8 cellular contexts compared by ENCODE assay signal in the genomic region with DNA sequence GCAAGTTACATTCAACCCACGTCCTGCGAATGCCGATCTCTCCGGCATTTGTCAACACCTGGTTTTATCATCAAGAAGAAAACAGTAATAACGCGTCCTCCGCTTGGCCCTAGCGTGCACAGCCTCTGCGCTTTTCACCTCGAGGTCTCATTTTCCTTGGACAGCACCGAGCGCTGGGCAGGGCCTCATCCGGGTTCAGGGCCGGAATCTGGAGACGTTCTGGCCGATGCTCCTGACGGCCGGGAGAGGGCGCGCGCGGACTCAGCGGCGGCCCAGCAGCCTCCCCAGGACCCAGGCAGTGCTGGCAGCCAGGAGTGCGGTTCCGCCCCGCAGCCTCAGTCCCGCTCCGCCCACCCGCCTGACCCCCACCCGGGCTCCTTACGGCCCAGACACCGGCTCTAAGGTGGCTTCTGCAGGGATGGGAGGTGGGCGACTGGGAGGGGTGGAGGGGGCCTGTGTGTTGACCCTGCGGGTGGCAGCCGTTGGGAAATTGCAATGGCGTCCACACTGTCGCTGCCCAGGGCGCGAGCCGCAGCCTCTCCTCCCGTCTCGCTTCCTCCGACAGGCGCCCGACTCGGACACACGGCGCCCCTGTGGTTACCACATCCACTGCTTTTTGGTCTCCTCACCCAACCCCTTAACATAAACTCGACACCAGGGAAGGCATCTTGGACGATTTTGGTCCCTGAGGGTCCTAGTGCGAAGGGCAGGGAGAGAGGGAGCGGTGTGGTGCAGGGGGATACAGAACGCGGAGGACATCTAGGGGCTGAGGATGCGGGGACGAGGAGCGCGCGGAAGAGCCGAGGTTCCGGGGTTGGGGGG. TPM values are rescaled to one million over a fixed set of nuclear protein-coding genes. Genes with fewer than 3 reads are reported as not detected.
A peak's percentile ranks its signal among the peaks of the same experiment; 100 is the strongest.
DNase-seq lines count a peak whose midpoint lies in the region; ATAC-seq, FAIRE-seq and TF ChIP-seq lines count a peak whose summit lies in the region.

No MANE protein-coding gene starts in this region.

- CTCF ChIA-PET in A549 (lab: Yijun Ruan, JAX) = interaction anchor here (0.8 to 2.0 kb wide), 6 partner anchors 15 to 65 kb away, joined by 3 to 8 read pairs (median 4); a partner anchor contains a TSS
- CTCF ChIA-PET in activated CD4-positive, alpha-beta T cell treated with anti-CD3 and anti-CD28 coated beads, Interleukin-2, amount 10 ng/mL, durations not matched to agents 7 days and 5 days (lab: Charles Lee) = interaction anchor here (1.1 to 1.5 kb wide), 2 partner anchors 20 to 23 kb away, joined by 3 to 6 read pairs; no protein-coding TSS in a partner anchor

- ATAC-seq in A549 (peak; percentile 73 to 77), GM18511 (IDR thresholded peaks at IDR 0.05; ENCODE audit: unreplicated experiment) (peak; percentile 54), HG03159 (IDR thresholded peaks at IDR 0.05; ENCODE audit: unreplicated experiment) (peak; percentile 42), left lung (peak; percentile 74)

- FAIRE-seq in A549 (lab: Jason Lieb, UNC) = no peak

- 2% methylated on average over 53 of the region's 62 CpGs for WGBS in A549 (ENCODE audit: missing lambda C conversion rate)

- H3K27me3 ChIP-seq in left lung = no peaks in the 10 kb centered on the region

- peak; percentile 33 to 50; a peak in 4 of 5 replicates for TF ChIP-seq RAD21 in A549 (conservative IDR thresholded peaks at IDR 0.05 in 1 of 2, IDR thresholded peaks at IDR 0.05 in 1 of 2)

- H3K4me2 ChIP-seq in A549 = peak overlapping the region; percentile 91

- no peaks in the 10 kb centered on the region for H3K36me3 Mint-ChIP-seq in activated CD4-positive, alpha-beta T cell treated with anti-CD3 and anti-CD28 coated beads, Interleukin-2, amount 10 ng/mL, durations not matched to agents 7 days and 5 days (ENCODE audit: low read depth)

- H3K4me1 Mint-ChIP-seq in activated CD4-positive, alpha-beta T cell treated with anti-CD3 and anti-CD28 coated beads, Interleukin-2, amount 10 ng/mL, durations not matched to agents 7 days and 5 days = peaks cover 20% of the 10 kb centered on the region

- H3K4me3 Mint-ChIP-seq in activated CD4-positive, alpha-beta T cell treated with anti-CD3 and anti-CD28 coated beads, Interleukin-2, amount 10 ng/mL, durations not matched to agents 7 days and 5 days = peak overlapping the region; percentile 84

- DNase-seq in A549 (ENCODE audit: low read depth in 1 of 2, low spot score in 1 of 2) = peak; percentile 92 to 93
- DNase-seq in NCI-H510A treated with DMSO at 0.1 percent for 48 hours (lab: John Stamatoyannopoulos, UW) = peak; percentile 80
- DNase-seq in activated CD4-positive, alpha-beta T cell treated with anti-CD3 and anti-CD28 coated beads, Interleukin-2, amount 10 ng/mL, durations not matched to agents 7 days and 5 days = peak; percentile 79
- peak; percentile 91 for DNase-seq in coronary artery (ENCODE audit: low spot score)
- DNase-seq in left lung = peak; percentile 88 to 97
- DNase-seq in stimulated activated CD4-positive, alpha-beta T cell treated with anti-CD3 and anti-CD28 coated beads, Interleukin-2, amount 100 ng/mL, for 4 hours (ENCODE audit: low read depth) = peak; percentile 57

- peak; percentile 36 for TF ChIP-seq POLR2A in A549 (IDR thresholded peaks at IDR 0.05; ENCODE audit: low read length)

- POLR2A ChIA-PET in A549 (lab: Yijun Ruan, JAX) = no interaction called here
- POLR2A ChIA-PET in activated CD4-positive, alpha-beta T cell treated with anti-CD3 and anti-CD28 coated beads, Interleukin-2, amount 10 ng/mL, durations not matched to agents 7 days and 5 days (lab: Charles Lee) = no interaction called here

- no peaks in the 10 kb centered on the region for H3K9me3 ChIP-seq in A549
- no peaks in the 10 kb centered on the region for H3K9me3 ChIP-seq in left lung

- TF ChIP-seq CTCF in A549 (IDR thresholded peaks at IDR 0.05) = peak; percentile 80
- peak; percentile 95 for TF ChIP-seq CTCF in coronary artery (IDR thresholded peaks at IDR 0.05)
- peak; percentile 88 to 96 for TF ChIP-seq CTCF in left lung (IDR thresholded peaks at IDR 0.05)

- intact Hi-C loops in left lung (cut with DNase I) = no loop called here

- H3K4me3 ChIP-seq in A549 = peak overlapping the region; percentile 80
- peak overlapping the region; percentile 74 for H3K4me3 ChIP-seq in coronary artery
- peak overlapping the region; percentile 71 to 73 for H3K4me3 ChIP-seq in left lung

- H3K27me3 Mint-ChIP-seq in activated CD4-positive, alpha-beta T cell treated with anti-CD3 and anti-CD28 coated beads, Interleukin-2, amount 10 ng/mL, durations not matched to agents 7 days and 5 days = no peaks in the 10 kb centered on the region

- H3K27ac Mint-ChIP-seq in activated CD4-positive, alpha-beta T cell treated with anti-CD3 and anti-CD28 coated beads, Interleukin-2, amount 10 ng/mL, durations not matched to agents 7 days and 5 days = peak overlapping the region; percentile 83

- no peaks in the 10 kb centered on the region for H3K9me3 Mint-ChIP-seq in activated CD4-positive, alpha-beta T cell treated with anti-CD3 and anti-CD28 coated beads, Interleukin-2, amount 10 ng/mL, durations not matched to agents 7 days and 5 days

- H3K36me3 ChIP-seq in left lung = peaks cover 0 to 8% of the 10 kb centered on the region in 2 donors

- H3K4me1 ChIP-seq in A549 = peaks cover 15% of the 10 kb centered on the region
- peaks cover 5 to 19% of the 10 kb centered on the region in 2 donors for H3K4me1 ChIP-seq in left lung

- no peak for TF ChIP-seq EP300 in A549 (IDR thresholded peaks at IDR 0.05)

- peak overlapping the region; percentile 93 to 98 for H3K27ac ChIP-seq in A549
- peak overlapping the region; percentile 53 to 90 for H3K27ac ChIP-seq in coronary artery
- peak overlapping the region; percentile 89 to 94 for H3K27ac ChIP-seq in left lung

TF ChIP-seq in A549, 52 proteins besides CTCF, POLR2A, EP300 and RAD21 (continues in another document):
- TF ChIP-seq SREBF2 (IDR thresholded peaks at IDR 0.05) (no peak), HDAC2 (IDR thresholded peaks at IDR 0.05) (no peak), EHF (CRISPR knock-in tag; IDR thresholded peaks at IDR 0.05) (no peak), FOXS1 (CRISPR knock-in tag; IDR thresholded peaks at IDR 0.05) (no peak), SMC3 (IDR thresholded peaks at IDR 0.05) (peak; percentile 60), PHF8 (IDR thresholded peaks at IDR 0.05; ENCODE audit: borderline replicate concordance, low read depth) (no peak; the same call in 1 of the 2 replicates), JUN (IDR thresholded peaks at IDR 0.05) (peak in 1 of 2 experiments; percentile 73; a peak in 3 of 5 replicates), MAFK (IDR thresholded peaks at IDR 0.05; ENCODE audit: partially characterized antibody) (no peak), NFE2L2 (conservative IDR thresholded peaks at IDR 0.05; ENCODE audit: low read length) (no peak)
- TF ChIP-seq, protein P1, sequence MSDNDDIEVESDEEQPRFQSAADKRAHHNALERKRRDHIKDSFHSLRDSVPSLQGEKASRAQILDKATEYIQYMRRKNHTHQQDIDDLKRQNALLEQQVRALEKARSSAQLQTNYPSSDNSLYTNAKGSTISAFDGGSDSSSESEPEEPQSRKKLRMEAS (IDR thresholded peaks at IDR 0.05) = peak; percentile 77

RNA-seq across cellular contexts. Expression of a gene that starts 7.4 kb away (rescaled TPM):
- 9.3 and 10.6 TPM in 2 replicates for polyA plus RNA-seq in A549 (2011; rRNA removed)
- polyA plus RNA-seq in A549 (2012; cell fraction: cytosol; rRNA removed) = 25.4 and 33.8 TPM in 2 replicates
- 108 and 114 TPM in 2 replicates for polyA plus RNA-seq in A549 (2012; cell fraction: nucleus; rRNA removed)
- polyA plus RNA-seq in A549 (2017; fragmentation: RNase III; extraction: RNeasy Plus Mini Kit Qiagen cat#74134 plus additional on column Dnase treatment) = 20.5 to 22.5 TPM (median 22.3 TPM) in 3 replicates
- polyA minus RNA-seq in A549 (2011; rRNA and poly(A)+ RNA removed) = 6.8 and 12.8 TPM in 2 replicates
- total RNA-seq in activated CD4-positive, alpha-beta T cell treated with anti-CD3 and anti-CD28 coated beads, Interleukin-2, amount 10 ng/mL, durations not matched to agents 7 days and 5 days = 10 to 100 TPM; 46.8 to 52.7 TPM
- 10 to 100 TPM; 29.3 to 29.4 TPM for total RNA-seq in left lung

RNA-seq across cellular contexts. Expression of a gene that starts 21.3 kb away (rescaled TPM):
- polyA plus RNA-seq in A549 (2011; rRNA removed) (22.7 and 23.2 TPM in 2 replicates), A549 (2017; fragmentation: RNase III; extraction: RNeasy Plus Mini Kit Qiagen cat#74134 plus additional on column Dnase treatment) (40.1 to 42.1 TPM (median 41.2 TPM) in 3 replicates)
- polyA plus RNA-seq in A549 (2012; cell fraction: cytosol; rRNA removed) = 67.8 and 89.3 TPM in 2 replicates
- 52.7 and 59.0 TPM in 2 replicates for polyA plus RNA-seq in A549 (2012; cell fraction: nucleus; rRNA removed)
- 6.4 and 7.4 TPM in 2 replicates for polyA minus RNA-seq in A549 (2011; rRNA and poly(A)+ RNA removed)
- total RNA-seq in activated CD4-positive, alpha-beta T cell treated with anti-CD3 and anti-CD28 coated beads, Interleukin-2, amount 10 ng/mL, durations not matched to agents 7 days and 5 days = 10 to 100 TPM; 16.8 to 21.0 TPM
- 10 to 100 TPM; 22.1 to 22.4 TPM for total RNA-seq in left lung

RNA-seq across cellular contexts. Expression of a gene that starts 46.3 kb away (rescaled TPM):
- polyA plus RNA-seq in A549 (2011; rRNA removed) (not detected in 2 replicates), A549 (2017; fragmentation: RNase III; extraction: RNeasy Plus Mini Kit Qiagen cat#74134 plus additional on column Dnase treatment) (0.10 to 0.33 TPM in 2 of 3 replicates, not detected in the other)
- polyA plus RNA-seq in A549 (2012; cell fraction: cytosol; rRNA removed) = 0.08 and 0.12 TPM in 2 replicates
- 0.18 and 0.45 TPM in 2 replicates for polyA plus RNA-seq in A549 (2012; cell fraction: nucleus; rRNA removed)
- polyA minus RNA-seq in A549 (2011; rRNA and poly(A)+ RNA removed) = not detected in 2 replicates
- not detected for total RNA-seq in activated CD4-positive, alpha-beta T cell treated with anti-CD3 and anti-CD28 coated beads, Interleukin-2, amount 10 ng/mL, durations not matched to agents 7 days and 5 days
- total RNA-seq in left lung = 10 to 100 TPM; 15.7 to 16.7 TPM

RNA-seq across cellular contexts. Expression of a gene that starts 59.8 kb away (rescaled TPM):
- 0.28 and 0.35 TPM in 2 replicates for polyA plus RNA-seq in A549 (2011; rRNA removed)
- polyA plus RNA-seq in A549 (2012; cell fraction: cytosol; rRNA removed) = 1.9 and 3.0 TPM in 2 replicates
- 7.3 and 11.0 TPM in 2 replicates for polyA plus RNA-seq in A549 (2012; cell fraction: nucleus; rRNA removed)
- polyA plus RNA-seq in A549 (2017; fragmentation: RNase III; extraction: RNeasy Plus Mini Kit Qiagen cat#74134 plus additional on column Dnase treatment) = 1.4 to 1.6 TPM (median 1.5 TPM) in 3 replicates
- polyA minus RNA-seq in A549 (2011; rRNA and poly(A)+ RNA removed) = 0.15 TPM in 1 of 2 replicates, not detected in the other
- under 1 TPM in 1 of 2 experiments, not detected in 1; 0.08 TPM for total RNA-seq in activated CD4-positive, alpha-beta T cell treated with anti-CD3 and anti-CD28 coated beads, Interleukin-2, amount 10 ng/mL, durations not matched to agents 7 days and 5 days
- not detected for total RNA-seq in left lung

Comparison
In these comparisons a context has a peak if more than half of its experiments do, and no peak if none do; other contexts are left out.
1. Peak in every context shown above with its lines: DNase-seq, ATAC-seq, H3K4me3 ChIP-seq and H3K27ac ChIP-seq.
2. RNA of a gene that starts 46.3 kb away (total RNA-seq): 15.7 to 16.7 TPM in left lung; not detected in activated CD4-positive, alpha-beta T cell treated with anti-CD3 and anti-CD28 coated beads, Interleukin-2, amount 10 ng/mL, durations not matched to agents 7 days and 5 days; every median in the first group is over 10 times any median in the second.